8 cellular contexts compared by ENCODE assay signal in the genomic region with DNA sequence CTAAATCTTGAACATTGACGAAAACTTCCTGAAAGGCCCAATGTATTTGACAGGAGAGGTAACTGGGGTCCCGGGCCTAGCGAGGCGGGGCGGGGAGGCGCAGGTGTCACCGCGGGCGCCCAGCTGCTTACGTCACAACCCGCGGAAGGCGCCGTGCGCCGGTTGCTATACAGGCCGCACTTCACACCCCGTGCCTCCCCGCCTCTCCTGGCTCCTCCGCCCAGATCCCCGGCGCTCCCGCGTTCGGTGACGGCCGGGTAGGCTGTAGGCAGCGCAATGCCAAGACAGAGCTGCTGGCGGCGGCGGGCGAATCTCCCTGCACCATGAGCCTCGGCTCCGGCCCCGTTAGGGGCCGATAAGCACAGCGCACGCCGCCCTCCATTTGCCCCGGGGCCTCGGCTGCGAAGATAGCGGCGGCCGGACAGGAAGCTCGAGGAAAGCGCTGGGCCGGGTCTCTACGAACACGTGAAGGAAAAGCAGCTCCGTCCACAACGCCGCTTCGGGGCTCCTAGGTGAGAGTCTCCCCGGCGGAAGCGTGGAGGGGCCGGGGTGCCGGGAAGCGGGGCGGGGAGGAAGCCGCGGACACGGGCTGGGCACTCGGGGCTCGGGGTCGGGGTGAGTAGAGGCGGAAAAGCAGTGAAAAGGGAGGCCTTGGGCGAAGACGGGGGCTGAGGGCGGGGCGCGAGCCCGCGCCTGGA. TPM values are rescaled to one million over a fixed set of nuclear protein-coding genes. Genes with fewer than 3 reads are reported as not detected.
DNase-seq lines count a peak whose midpoint lies in the region; ATAC-seq and TF ChIP-seq lines count a peak whose summit lies in the region.

A gene with protein sequence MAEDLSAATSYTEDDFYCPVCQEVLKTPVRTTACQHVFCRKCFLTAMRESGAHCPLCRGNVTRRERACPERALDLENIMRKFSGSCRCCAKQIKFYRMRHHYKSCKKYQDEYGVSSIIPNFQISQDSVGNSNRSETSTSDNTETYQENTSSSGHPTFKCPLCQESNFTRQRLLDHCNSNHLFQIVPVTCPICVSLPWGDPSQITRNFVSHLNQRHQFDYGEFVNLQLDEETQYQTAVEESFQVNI (plus strand): TSS at position 151 of the 698 bp plus-strand sequence. CDS start 903 bp downstream, outside the sequence.

- BruUV-seq in PC-3 (replicated peaks; lab: Mats Ljungman, UMichigan): TSS peak; percentile 67

- H3K9ac ChIP-seq in PC-3 (ENCODE audit: low read length): peak within 1 kb of the TSS; percentile 83
- peak within 1 kb of the TSS; percentile 92 for H3K9ac ChIP-seq in mucosa of stomach (ENCODE audit: low read length)

- H3K4me1 ChIP-seq in PC-3 (ENCODE audit: insufficient read depth, low read length): peaks cover 3% of the 10 kb centered on the region; the same call in 1 of the 2 replicates
- peaks cover 4% of the 10 kb centered on the region for H3K4me1 ChIP-seq in mucosa of stomach (ENCODE audit: control insufficient read depth, insufficient read depth, low read length)

- peaks cover 44% of the 10 kb centered on the region for H3K79me2 ChIP-seq in PC-3 (ENCODE audit: low read length)

- H3K4me2 ChIP-seq in PC-3 (ENCODE audit: low read length): peak within 1 kb of the TSS; percentile 90

- no peaks in the 10 kb centered on the region for H3K27me3 ChIP-seq in PC-3 (ENCODE audit: low read length)
- H3K27me3 ChIP-seq in mucosa of stomach (ENCODE audit: control insufficient read depth, insufficient read depth, low read length): no peaks in the 10 kb centered on the region

- TF ChIP-seq POLR2A in erythroblast (IDR thresholded peaks at IDR 0.05; ENCODE audit: low read length): peak; percentile 82

- ATAC-seq in GM21576 (IDR thresholded peaks at IDR 0.05; ENCODE audit: unreplicated experiment) (peak; percentile 58), PC-3 (peak; percentile 60)

- no peak for TF ChIP-seq RAD21 in Ishikawa (IDR thresholded peaks at IDR 0.05; ENCODE audit: low read depth)

- POLR2A ChIA-PET in PC-3 (lab: Charles Lee; ENCODE audit: unreplicated experiment): interaction anchor here (0.6 kb wide), 2 partner anchors 72 to 153 kb away, joined by 3 to 6 read pairs; no protein-coding TSS in a partner anchor

- H3K9me3 ChIP-seq in PC-3 (ENCODE audit: low read length) (no peaks in the 10 kb centered on the region), mucosa of stomach (ENCODE audit: control insufficient read depth, low read length) (no peaks in the 10 kb centered on the region)

- H3K9me2 ChIP-seq in PC-3 (replicated peaks; ENCODE audit: low read length): no peaks in the 10 kb centered on the region

- H3K27ac ChIP-seq in PC-3 (ENCODE audit: low read length): peak within 1 kb of the TSS; percentile 79

- DNase-seq in DMS 273 treated with DMSO at 0.1 percent for 48 hours (lab: John Stamatoyannopoulos, UW) (peak; percentile 75), PC-3 (peak; percentile 54), activated T-cell treated with anti-CD3 and anti-CD28 coated beads for 48 hours (ENCODE audit: low read depth) (peak; percentile 84), erythroblast (lab: John Stamatoyannopoulos, UW) (peak; percentile 97)
- DNase-seq in stimulated activated CD8-positive, alpha-beta memory T cell treated with anti-CD3 and anti-CD28 coated beads, Interleukin-7, amount 100 ng/mL, for 1 hour (ENCODE audit: low read depth in 2 of 2): peak; percentile 68

- peaks cover 4% of the 10 kb centered on the region for H4K20me1 ChIP-seq in PC-3 (ENCODE audit: low read length)

- H3K36me3 ChIP-seq in PC-3 (ENCODE audit: low read depth, low read length) (no peaks in the 10 kb centered on the region), mucosa of stomach (ENCODE audit: control insufficient read depth, insufficient read depth, low read length) (no peaks in the 10 kb centered on the region)

- intact Hi-C loops in PC-3 (cut with micrococcal nuclease): loop anchor here (1.0 kb wide), 1 partner anchor 149 kb away; the partner anchor contains the start of gene TRAPPC8

- H3K4me3 ChIP-seq in PC-3 (ENCODE audit: low read length): peak within 1 kb of the TSS; percentile 82
- peak within 1 kb of the TSS; percentile 72 for H3K4me3 ChIP-seq in mucosa of stomach (ENCODE audit: low read length)

- TF ChIP-seq CTCF in PC-3 (conservative IDR thresholded peaks at IDR 0.05; ENCODE audit: low read depth, low read length): no peak

- CTCF ChIA-PET in PC-3 (lab: Charles Lee): no interaction called here

- H2AFZ ChIP-seq in PC-3 (ENCODE audit: low read length): peak within 1 kb of the TSS; percentile 82

- no peak for TF ChIP-seq EP300 in Ishikawa (IDR thresholded peaks at IDR 0.05; ENCODE audit: borderline replicate concordance)

- no peaks in the 10 kb centered on the region for H3F3A ChIP-seq in PC-3 (ENCODE audit: low read length, unreplicated experiment)

TF ChIP-seq in Ishikawa, 13 proteins besides CTCF, POLR2A, EP300 and RAD21:
- TF ChIP-seq USF1 (IDR thresholded peaks at IDR 0.05) (peak; percentile 59), CEBPB (IDR thresholded peaks at IDR 0.05) (no peak), TAF1 (IDR thresholded peaks at IDR 0.05; ENCODE audit: low read depth) (peak; percentile 46), EGR1 (IDR thresholded peaks at IDR 0.05) (no peak), YY1 (IDR thresholded peaks at IDR 0.05; ENCODE audit: low read depth) (no peak), FOXM1 (IDR thresholded peaks at IDR 0.05; ENCODE audit: borderline replicate concordance, low read depth) (no peak), NFIC (IDR thresholded peaks at IDR 0.05) (0 out of 2 replicates have a peak, but pooled peaks have one; percentile 10), MAX (IDR thresholded peaks at IDR 0.05) (peak; percentile 88), CREB1 (IDR thresholded peaks at IDR 0.05; ENCODE audit: low read depth) (0 out of 2 replicates have a peak, but pooled peaks have one; percentile 64), TCF12 (IDR thresholded peaks at IDR 0.05; ENCODE audit: low read depth) (no peak; the same call in 1 of the 2 replicates), ZBTB7A (IDR thresholded peaks at IDR 0.05; ENCODE audit: low read depth) (no peak), TEAD4 (IDR thresholded peaks at IDR 0.05) (no peak)
- TF ChIP-seq, protein P1, sequence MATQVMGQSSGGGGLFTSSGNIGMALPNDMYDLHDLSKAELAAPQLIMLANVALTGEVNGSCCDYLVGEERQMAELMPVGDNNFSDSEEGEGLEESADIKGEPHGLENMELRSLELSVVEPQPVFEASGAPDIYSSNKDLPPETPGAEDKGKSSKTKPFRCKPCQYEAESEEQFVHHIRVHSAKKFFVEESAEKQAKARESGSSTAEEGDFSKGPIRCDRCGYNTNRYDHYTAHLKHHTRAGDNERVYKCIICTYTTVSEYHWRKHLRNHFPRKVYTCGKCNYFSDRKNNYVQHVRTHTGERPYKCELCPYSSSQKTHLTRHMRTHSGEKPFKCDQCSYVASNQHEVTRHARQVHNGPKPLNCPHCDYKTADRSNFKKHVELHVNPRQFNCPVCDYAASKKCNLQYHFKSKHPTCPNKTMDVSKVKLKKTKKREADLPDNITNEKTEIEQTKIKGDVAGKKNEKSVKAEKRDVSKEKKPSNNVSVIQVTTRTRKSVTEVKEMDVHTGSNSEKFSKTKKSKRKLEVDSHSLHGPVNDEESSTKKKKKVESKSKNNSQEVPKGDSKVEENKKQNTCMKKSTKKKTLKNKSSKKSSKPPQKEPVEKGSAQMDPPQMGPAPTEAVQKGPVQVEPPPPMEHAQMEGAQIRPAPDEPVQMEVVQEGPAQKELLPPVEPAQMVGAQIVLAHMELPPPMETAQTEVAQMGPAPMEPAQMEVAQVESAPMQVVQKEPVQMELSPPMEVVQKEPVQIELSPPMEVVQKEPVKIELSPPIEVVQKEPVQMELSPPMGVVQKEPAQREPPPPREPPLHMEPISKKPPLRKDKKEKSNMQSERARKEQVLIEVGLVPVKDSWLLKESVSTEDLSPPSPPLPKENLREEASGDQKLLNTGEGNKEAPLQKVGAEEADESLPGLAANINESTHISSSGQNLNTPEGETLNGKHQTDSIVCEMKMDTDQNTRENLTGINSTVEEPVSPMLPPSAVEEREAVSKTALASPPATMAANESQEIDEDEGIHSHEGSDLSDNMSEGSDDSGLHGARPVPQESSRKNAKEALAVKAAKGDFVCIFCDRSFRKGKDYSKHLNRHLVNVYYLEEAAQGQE (IDR thresholded peaks at IDR 0.05; ENCODE audit: low read depth): no peak
TF ChIP-seq in Ishikawa: peak in this region for 5.

RNA-seq across cellular contexts. Expression of the gene that starts here (rescaled TPM):
- 4.9 and 15.3 TPM in 2 replicates for total RNA-seq in PC-3 (2014; rRNA removed)

Comparison
In these comparisons a context has a peak if more than half of its experiments do, and no peak if none do; other contexts are left out.
1. Peak in every context shown above with its lines: DNase-seq, ATAC-seq, H3K4me3 ChIP-seq and H3K27ac ChIP-seq.